16 cellular contexts compared by ENCODE assay signal in the genomic region with DNA sequence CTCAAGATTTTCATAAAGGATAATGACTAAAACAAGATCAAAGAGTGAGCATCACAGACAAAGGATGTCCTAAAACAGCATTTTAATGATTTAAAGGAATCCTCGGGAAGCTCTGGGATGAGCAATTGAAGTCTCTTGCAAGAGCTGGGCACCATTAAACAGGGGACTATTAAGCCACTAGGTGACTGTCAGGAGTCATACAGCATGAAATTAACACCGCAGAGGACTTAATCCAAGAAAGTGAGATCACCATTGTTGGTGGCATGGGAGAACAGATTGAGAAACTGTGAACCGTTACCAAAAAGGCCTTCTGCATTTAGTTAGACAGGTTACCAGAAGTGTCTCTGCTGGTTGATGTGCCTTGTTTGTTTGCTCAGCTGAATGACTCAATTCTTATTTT.
DNase-seq lines count a peak whose midpoint lies in the region; FAIRE-seq and TF ChIP-seq lines count a peak whose summit lies in the region.
"Had no signal": no experiment of that assay in that cellular context is flagged by ENCODE, and none has a peak within 500 bp of the region (broad histone marks: within the 10 kb centered on the region; RNA-seq: fewer than 3 reads in every experiment).

No MANE protein-coding gene starts in this region.

- H3K36me3 ChIP-seq in astrocyte (ENCODE audit: insufficient read depth, low read length) (no peaks in the 10 kb centered on the region), neural progenitor cell (no peaks in the 10 kb centered on the region)
- H3K36me3 ChIP-seq: HAP-1 had no signal

- H3K27ac ChIP-seq in astrocyte (ENCODE audit: low read depth, low read length) (no peak overlapping the region), neural progenitor cell (no peak overlapping the region)

- H3K36me3 Mint-ChIP-seq in astrocyte (ENCODE audit: low read depth, unreplicated experiment) (no peaks in the 10 kb centered on the region), neural progenitor cell (no peaks in the 10 kb centered on the region)
- H3K36me3 Mint-ChIP-seq: CD4-positive, alpha-beta memory T cell had no signal

- TF ChIP-seq CTCF in astrocyte (IDR thresholded peaks at IDR 0.05; ENCODE audit: insufficient read depth, low read depth, low read length) (no peak), neural progenitor cell (IDR thresholded peaks at IDR 0.05) (no peak)

- no peaks in the 10 kb centered on the region for H3K4me1 ChIP-seq in astrocyte (ENCODE audit: insufficient read depth, low read length)
- H3K4me1 ChIP-seq in neural progenitor cell = no peaks in the 10 kb centered on the region
- H3K4me1 ChIP-seq: HAP-1 had no signal

- H3K27me3 Mint-ChIP-seq in astrocyte (ENCODE audit: low read depth, unreplicated experiment) (no peaks in the 10 kb centered on the region), neural progenitor cell (ENCODE audit: insufficient read depth, low read depth) (no peaks in the 10 kb centered on the region)
- H3K27me3 Mint-ChIP-seq: CD4-positive, alpha-beta memory T cell had no signal

- H3K4me1 Mint-ChIP-seq in astrocyte (ENCODE audit: low read depth, unreplicated experiment) = peaks cover 16% of the 10 kb centered on the region
- H3K4me1 Mint-ChIP-seq in neural progenitor cell = peaks cover 17% of the 10 kb centered on the region

- H3K4me3 ChIP-seq in astrocyte (ENCODE audit: insufficient read depth, low read depth, low read length) = no peak overlapping the region
- H3K4me3 ChIP-seq in neural progenitor cell = no peak overlapping the region
- H3K4me3 ChIP-seq: HAP-1 had no signal

- H3F3A ChIP-seq in neural progenitor cell (ENCODE audit: low read depth) = no peaks in the 10 kb centered on the region

- H3K79me2 ChIP-seq in astrocyte (ENCODE audit: insufficient read depth, low read length) = no peaks in the 10 kb centered on the region
- H3K79me2 ChIP-seq in neural progenitor cell (ENCODE audit: low read depth) = no peaks in the 10 kb centered on the region

- DNase-seq in NCI-H345 treated with DMSO at 0.1 percent for 48 hours (lab: John Stamatoyannopoulos, UW; ENCODE audit: unreplicated experiment) (peak; percentile 7), NCI-H345 (lab: John Stamatoyannopoulos, UW) (no peak), astrocyte (ENCODE audit: low read depth) (no peak), neural progenitor cell (ENCODE audit: low spot score) (no peak), hippocampal formation (lab: John Stamatoyannopoulos, UW) (no peak)
- no peak for DNase-seq in activated naive CD4-positive, alpha-beta T cell treated with Interleukin-2 at 50 U/mL for 16 hours
- DNase-seq: C1 segment of cervical spinal cord; Calu3; CD4-positive, alpha-beta memory T cell; COR-L47; DND-41; GOT3 had no signal

- H3K4me3 Mint-ChIP-seq in astrocyte (ENCODE audit: unreplicated experiment) (no peak overlapping the region), neural progenitor cell (no peak overlapping the region)
- H3K4me3 Mint-ChIP-seq: CD4-positive, alpha-beta memory T cell had no signal

- H3K27me3 ChIP-seq in astrocyte (ENCODE audit: insufficient read depth, low read length) (no peaks in the 10 kb centered on the region), neural progenitor cell (no peaks in the 10 kb centered on the region)

- H4K20me1 ChIP-seq in astrocyte (ENCODE audit: insufficient read depth, low read length) (no peaks in the 10 kb centered on the region), neural progenitor cell (ENCODE audit: low read depth) (no peaks in the 10 kb centered on the region)

- H3K27ac Mint-ChIP-seq in astrocyte (ENCODE audit: unreplicated experiment) (peak overlapping the region; percentile 27), neural progenitor cell (no peak overlapping the region)
- H3K27ac Mint-ChIP-seq: CD4-positive, alpha-beta memory T cell had no signal

- H3K4me2 ChIP-seq in astrocyte (ENCODE audit: low read length) (no peak overlapping the region), neural progenitor cell (no peak overlapping the region)

- no peaks in the 10 kb centered on the region for H3K9me3 ChIP-seq in astrocyte (ENCODE audit: insufficient read depth, low read depth, low read length)
- no peaks in the 10 kb centered on the region for H3K9me3 ChIP-seq in neural progenitor cell (ENCODE audit: low read depth)
- H3K9me3 ChIP-seq: HAP-1 had no signal

- no peak for FAIRE-seq in astrocyte (lab: Jason Lieb, UNC)
- FAIRE-seq: G401.6, GM12892, H54 had no signal

- H3K9me3 Mint-ChIP-seq in astrocyte (ENCODE audit: unreplicated experiment) = no peaks in the 10 kb centered on the region
- no peaks in the 10 kb centered on the region for H3K9me3 Mint-ChIP-seq in neural progenitor cell
- H3K9me3 Mint-ChIP-seq: CD4-positive, alpha-beta memory T cell had no signal

- H2AFZ ChIP-seq in astrocyte (ENCODE audit: low read depth, low read length) = no peak overlapping the region
- peak overlapping the region; percentile 65 for H2AFZ ChIP-seq in neural progenitor cell (replicated peaks)

- H3K9ac ChIP-seq in astrocyte (ENCODE audit: low read length) = no peak overlapping the region
- H3K9ac ChIP-seq in neural progenitor cell = no peak overlapping the region
